ENCODE assay signal across 8 cellular contexts in the genomic region with DNA sequence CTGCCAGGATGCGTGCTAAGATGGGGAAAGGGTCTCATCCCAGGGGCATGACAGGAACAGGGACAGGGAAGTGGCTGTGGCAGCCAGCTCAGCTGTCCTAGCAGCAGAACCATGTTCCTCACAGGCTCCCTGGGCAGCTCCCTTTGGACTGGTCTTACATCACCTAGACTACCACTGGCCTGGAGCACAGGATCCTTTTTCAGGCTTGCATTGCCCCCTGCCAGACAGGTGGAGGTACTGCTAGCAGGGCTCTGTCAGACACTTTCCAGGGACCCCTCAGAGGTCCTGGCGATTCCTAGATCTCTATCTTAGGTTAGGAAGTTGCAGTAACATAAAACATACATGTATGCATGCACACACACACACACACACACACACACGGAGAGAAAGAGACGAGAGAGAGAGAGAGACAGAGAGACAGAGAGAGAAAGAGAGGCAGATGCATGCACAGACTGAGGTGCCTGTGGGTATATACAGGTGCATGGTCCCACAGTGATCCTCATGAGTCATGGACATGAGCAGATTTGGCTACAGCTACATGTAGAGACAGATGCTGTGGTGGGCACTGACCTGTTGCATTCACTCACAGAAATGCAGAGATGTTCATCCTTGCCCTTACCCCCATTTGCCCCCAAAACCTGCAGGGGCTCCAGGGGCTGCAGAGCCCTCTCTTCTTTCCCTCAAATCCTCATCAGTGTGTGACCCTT.
A peak's percentile ranks its signal among the peaks of the same experiment; 100 is the strongest.
DNase-seq lines count a peak whose midpoint lies in the region; ATAC-seq, FAIRE-seq and TF ChIP-seq lines count a peak whose summit lies in the region.

No MANE protein-coding gene starts in this region.

- H3K4me1 Mint-ChIP-seq in mesothelial cell of epicardium, result no peaks in the 10 kb centered on the region

- H3K36me3 Mint-ChIP-seq in mesothelial cell of epicardium, result no peaks in the 10 kb centered on the region

- peak; percentile 54 for TF ChIP-seq CTCF in D721Med (IDR thresholded peaks at IDR 0.05; ENCODE audit: insufficient read depth, missing control alignments)
- peak; percentile 42 for TF ChIP-seq CTCF in mesothelial cell of epicardium (IDR thresholded peaks at IDR 0.05; ENCODE audit: unreplicated experiment)
- no peak for TF ChIP-seq CTCF in omental fat pad (IDR thresholded peaks at IDR 0.05)

- no peaks in the 10 kb centered on the region for H3K27me3 Mint-ChIP-seq in mesothelial cell of epicardium (ENCODE audit: low read depth)

- no peak overlapping the region for H3K27ac Mint-ChIP-seq in mesothelial cell of epicardium

- no peak for DNase-seq in D721Med (ENCODE audit: insufficient read length, low spot score)
- peak; percentile 37 for DNase-seq in GM19240 (ENCODE audit: insufficient read length, low spot score)
- DNase-seq in NCI-H2107 treated with DMSO at 0.1 percent for 48 hours (lab: John Stamatoyannopoulos, UW; ENCODE audit: unreplicated experiment), result peak; percentile 3
- peak; percentile 20 for DNase-seq in cerebellar cortex (ENCODE audit: low spot score)
- peak in 1 of 2 experiments; percentile 48 for DNase-seq in mesothelial cell of epicardium (ENCODE audit: low spot score in 2 of 2, unreplicated experiment in 2 of 2)
- no peak for DNase-seq in globus pallidus (ENCODE audit: low spot score)
- DNase-seq in omental fat pad (ENCODE audit: low spot score), result no peak

- H3K4me3 Mint-ChIP-seq in mesothelial cell of epicardium, result no peak overlapping the region

- no peak for FAIRE-seq in D721Med (lab: Jason Lieb, UNC)

- peaks cover 9% of the 10 kb centered on the region for H3K9me3 Mint-ChIP-seq in mesothelial cell of epicardium

- no peak for ATAC-seq in HG03521 (IDR thresholded peaks at IDR 0.05; ENCODE audit: unreplicated experiment)
- ATAC-seq in omental fat pad (ENCODE audit: low FRiP score), result no peak

Comparison
In these comparisons a context has a peak if more than half of its experiments do, and no peak if none do; other contexts are left out.
1. DNase-seq: peak in GM19240 (single experiment), NCI-H2107 treated with DMSO at 0.1 percent for 48 hours (single experiment) and cerebellar cortex (single experiment); none in D721Med (single experiment), globus pallidus (single experiment) and omental fat pad (single experiment).
2. CTCF ChIP-seq: peak in D721Med (single experiment) and mesothelial cell of epicardium (single experiment); none in omental fat pad (0 of 3).